27 cellular contexts compared by ENCODE assay signal in the genomic region with DNA sequence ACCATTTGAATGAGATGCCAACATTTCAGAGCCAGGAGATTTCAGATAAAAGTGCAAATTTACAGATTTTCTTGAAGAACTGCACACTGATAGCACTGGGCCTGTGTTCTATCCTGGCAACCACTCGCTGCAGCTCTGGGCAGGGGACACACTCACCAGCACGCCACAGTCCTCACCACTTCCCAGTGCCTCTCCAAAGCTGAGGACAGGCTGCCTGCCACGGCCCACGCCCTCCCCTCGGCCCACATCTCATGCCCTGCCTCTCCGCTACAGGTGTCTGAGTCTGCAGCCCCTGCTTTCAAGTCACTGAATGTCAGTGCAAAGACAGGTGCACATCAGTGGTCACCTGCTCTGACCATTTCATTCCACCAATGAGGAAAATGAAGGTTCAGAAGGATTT. TPM values are rescaled to one million over a fixed set of nuclear protein-coding genes. Genes with fewer than 3 reads are reported as not detected.
DNase-seq lines count a peak whose midpoint lies in the region; ATAC-seq, FAIRE-seq and TF ChIP-seq lines count a peak whose summit lies in the region.
"Had no signal": no experiment of that assay in that cellular context is flagged by ENCODE, and none has a peak within 500 bp of the region (broad histone marks: within the 10 kb centered on the region; RNA-seq: fewer than 3 reads in every experiment).

No MANE protein-coding gene starts in this region.

- H3K4me1 ChIP-seq in GM12878 (ENCODE audit: control insufficient read depth, insufficient read depth, low read length) (peaks cover 7% of the 10 kb centered on the region), lower lobe of right lung (peaks cover 61% of the 10 kb centered on the region), stomach (peaks cover 26 to 78% (median 51%) of the 10 kb centered on the region in 4 donors)
- H3K4me1 ChIP-seq: Caco-2 had no signal

- H3K9me3 ChIP-seq in GM12878 (replicated peaks; ENCODE audit: control insufficient read depth, insufficient read depth, low read length): no peaks in the 10 kb centered on the region
- no peaks in the 10 kb centered on the region for H3K9me3 ChIP-seq in lower lobe of right lung
- H3K9me3 ChIP-seq in stomach: no peaks in the 10 kb centered on the region
- H3K9me3 ChIP-seq: BLaER1, Caco-2 had no signal

- peaks cover 58% of the 10 kb centered on the region for H3K4me1 Mint-ChIP-seq in CD14-positive monocyte

- H3K27ac Mint-ChIP-seq in CD14-positive monocyte: peak overlapping the region in 5 of 7 donors; percentile 20 to 91 (median 54)

- no peaks in the 10 kb centered on the region for H3K27me3 Mint-ChIP-seq in CD14-positive monocyte (ENCODE audit: low read depth in 3 of 3)
- H3K27me3 Mint-ChIP-seq: CD4-positive, alpha-beta memory T cell had no signal

- peaks cover 48 to 71% of the 10 kb centered on the region in 2 donors for H3K36me3 Mint-ChIP-seq in CD14-positive monocyte
- H3K36me3 Mint-ChIP-seq: CD4-positive, alpha-beta memory T cell had no signal

- RAD21 ChIA-PET in GM12878 (lab: Charles Lee; ENCODE audit: unreplicated experiment): no interaction called here

- ATAC-seq in GM12878 (no peak), lower lobe of right lung (no peak)
- ATAC-seq: PC-3 had no signal

- peak; percentile 40; the same call in 1 of the 2 replicates for TF ChIP-seq POLR2A in GM12878 (IDR thresholded peaks at IDR 0.05; ENCODE audit: low read depth, low read length)
- no peak for TF ChIP-seq POLR2A in stomach (IDR thresholded peaks at IDR 0.05)

- POLR2A ChIA-PET in GM12878 (lab: Charles Lee): no interaction called here

- H3K36me3 ChIP-seq in GM12878 (ENCODE audit: control insufficient read depth in 2 of 2, insufficient read depth in 2 of 2, low read length in 1 of 2): peaks cover 0 to 6% of the 10 kb centered on the region in 2 experiments
- H3K36me3 ChIP-seq in lower lobe of right lung: peaks cover 6% of the 10 kb centered on the region
- peaks cover 0 to 10% (median 5%) of the 10 kb centered on the region in 4 donors for H3K36me3 ChIP-seq in stomach

- TF ChIP-seq EP300 in GM12878 (IDR thresholded peaks at IDR 0.05; ENCODE audit: borderline replicate concordance in 1 of 2, control insufficient read depth in 1 of 2, low read depth in 2 of 2, low read length in 2 of 2) (no peak), stomach (IDR thresholded peaks at IDR 0.05) (no peak)

- H3K9ac ChIP-seq in GM12878 (ENCODE audit: control insufficient read depth, insufficient read depth, low read length): no peak overlapping the region
- H3K9ac ChIP-seq: BLaER1, KMS-11 had no signal

- DNase-seq in CD14-positive monocyte (ENCODE audit: low spot score) (no peak), GM12878 (ENCODE audit: low read depth, low spot score) (no peak), lower lobe of right lung (no peak), stomach (no peak), NCI-H774 (lab: John Stamatoyannopoulos, UW) (no peak), T-helper 2 cell (no peak), NCI-H524 (lab: John Stamatoyannopoulos, UW) (no peak)
- DNase-seq: Caco-2; CD4-positive, alpha-beta memory T cell; GDM1; GOT3; HCEC 1CT; IMR-90; NCI-H1048; NCI-H1417; NCI-H1694; NCI-H2029 treated with DMSO at 0.1 percent for 48 hours; NCI-H345; NCI-H510A treated with DMSO at 0.1 percent for 48 hours; NCI-H748 treated with DMSO at 0.1 percent for 48 hours; PC-3; RPMI8226; SHP77 had no signal

- no peak overlapping the region for H3K4me3 Mint-ChIP-seq in CD14-positive monocyte
- H3K4me3 Mint-ChIP-seq: CD4-positive, alpha-beta memory T cell had no signal

- intact Hi-C loops in CD14-positive monocyte (cut with micrococcal nuclease): no loop called here
- intact Hi-C loops in GM12878 (cut with micrococcal nuclease; ENCODE audit: unreplicated experiment): no loop called here
- intact Hi-C loops in lower lobe of right lung (cut with DNase I): no loop called here
- intact Hi-C loops in stomach (cut with DNase I; ENCODE audit: low total_unique reads): no loop called here

- in situ Hi-C loops in GM12878 (cut with MboI): no loop called here

- SMC1A ChIA-PET in GM12878 (lab: Charles Lee; ENCODE audit: uncharacterized antibody, unreplicated experiment): no interaction called here

- no TSS peak for BruUV-seq in GM12878 (replicated peaks; lab: Mats Ljungman, UMichigan)

- TF ChIP-seq CTCF in CD14-positive monocyte (IDR thresholded peaks at IDR 0.05) (no peak), GM12878 (IDR thresholded peaks at IDR 0.05 in 2 of 3, conservative IDR thresholded peaks at IDR 0.05 in 1 of 3; ENCODE audit: control insufficient read depth in 2 of 3, extremely low read depth in 1 of 3, insufficient read depth in 1 of 3, low read depth in 3 of 3, low read length in 3 of 3) (no peak), lower lobe of right lung (IDR thresholded peaks at IDR 0.05) (no peak), stomach (IDR thresholded peaks at IDR 0.05) (no peak)

- H3K79me2 ChIP-seq in GM12878 (ENCODE audit: control insufficient read depth, insufficient read depth, low read length): peaks cover 2% of the 10 kb centered on the region

- H3K4me2 ChIP-seq in GM12878 (ENCODE audit: control insufficient read depth, insufficient read depth): no peak overlapping the region
- H3K4me2 ChIP-seq: BLaER1, KMS-11 had no signal

- 98% methylated on average over 6 of the region's 6 CpGs for WGBS in GM12878 (ENCODE audit: insufficient coverage, insufficient replicate concordance, low lambda C conversion rate, missing lambda C conversion rate)
- WGBS in stomach, 5 donors: 95 to 100% (median 98%) methylated on average over 6 of the region's 6 CpGs

- TF ChIP-seq RAD21 in GM12878 (IDR thresholded peaks at IDR 0.05; ENCODE audit: insufficient read depth, low read depth, low read length): no peak

- H3K9me3 Mint-ChIP-seq in CD14-positive monocyte: peaks cover 0 to 4% (median 0%) of the 10 kb centered on the region in 7 donors

- no peaks in the 10 kb centered on the region for H4K20me1 ChIP-seq in GM12878 (ENCODE audit: control insufficient read depth, insufficient read depth)

- H3K27me3 ChIP-seq in GM12878 (replicated peaks in 1 of 2; ENCODE audit: control insufficient read depth in 2 of 2, insufficient read depth in 2 of 2, low read length in 1 of 2) (no peaks in the 10 kb centered on the region), lower lobe of right lung (ENCODE audit: low read depth) (no peaks in the 10 kb centered on the region), stomach (no peaks in the 10 kb centered on the region)
- H3K27me3 ChIP-seq: BLaER1 had no signal

- H3K4me3 ChIP-seq in GM12878: no peak overlapping the region
- H3K4me3 ChIP-seq in lower lobe of right lung: no peak overlapping the region
- H3K4me3 ChIP-seq in stomach: no peak overlapping the region
- H3K4me3 ChIP-seq: BLaER1 had no signal

- CTCF ChIA-PET in GM12878 (lab: Yijun Ruan, JAX): no interaction called here

- H2AFZ ChIP-seq in GM12878 (ENCODE audit: control insufficient read depth, low read depth, low read length): no peak overlapping the region

- H3K27ac ChIP-seq in GM12878 (ENCODE audit: control insufficient read depth, insufficient read depth): no peak overlapping the region
- H3K27ac ChIP-seq in lower lobe of right lung: peak overlapping the region; percentile 46
- H3K27ac ChIP-seq in stomach: peak overlapping the region in 3 of 5 donors; percentile 52 to 74 (median 69)
- H3K27ac ChIP-seq: BLaER1, KMS-11 had no signal

- no peak for FAIRE-seq in GM12878 (lab: Jason Lieb, UNC)
- FAIRE-seq: A204.1, GM12891 had no signal

TF ChIP-seq in GM12878, 131 proteins besides CTCF, POLR2A, EP300 and RAD21 (continues in another document):
- TF ChIP-seq SREBF1 (IDR thresholded peaks at IDR 0.05; ENCODE audit: low read length) (no peak), EZH2 (IDR thresholded peaks at IDR 0.05; ENCODE audit: borderline replicate concordance, control insufficient read depth, low read depth, low read length) (no peak), IRF5 (IDR thresholded peaks at IDR 0.05; ENCODE audit: borderline replicate concordance) (no peak)
- TF ChIP-seq, protein P1, sequence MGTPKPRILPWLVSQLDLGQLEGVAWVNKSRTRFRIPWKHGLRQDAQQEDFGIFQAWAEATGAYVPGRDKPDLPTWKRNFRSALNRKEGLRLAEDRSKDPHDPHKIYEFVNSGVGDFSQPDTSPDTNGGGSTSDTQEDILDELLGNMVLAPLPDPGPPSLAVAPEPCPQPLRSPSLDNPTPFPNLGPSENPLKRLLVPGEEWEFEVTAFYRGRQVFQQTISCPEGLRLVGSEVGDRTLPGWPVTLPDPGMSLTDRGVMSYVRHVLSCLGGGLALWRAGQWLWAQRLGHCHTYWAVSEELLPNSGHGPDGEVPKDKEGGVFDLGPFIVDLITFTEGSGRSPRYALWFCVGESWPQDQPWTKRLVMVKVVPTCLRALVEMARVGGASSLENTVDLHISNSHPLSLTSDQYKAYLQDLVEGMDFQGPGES (IDR thresholded peaks at IDR 0.05): no peak

RNA-seq across cellular contexts. Expression of gene CAMKK2, which starts 12.7 kb away (rescaled TPM):
- polyA plus RNA-seq in CD14-positive monocyte (10 to 100 TPM; 55.6 to 71.0 TPM), GM12878 (2011; rRNA removed) (34.8 and 40.6 TPM in 2 replicates), GM12878 (2014; fragmentation: Illumina TruSeq; extraction: Trizol) (26.5 and 28.8 TPM in 2 replicates), GM12878 (2014; fragmentation: Nextera tagmentation; extraction: Ambion mirVana) (1 to 10 TPM; 5.2 to 5.3 TPM), GM12878 (2014; rRNA removed) (33.0 and 35.3 TPM in 2 replicates), GM12878 (2016; fragmentation: Nextera tagmentation; extraction: Ambion mirVana) (10 to 100 TPM; 23.7 to 24.8 TPM), stomach (10 to 100 TPM; 14.9 to 22.4 (median 15.4) TPM)
- total RNA-seq in GM12878 (2013; cell fraction: nucleolus; rRNA removed): 45.5 and 50.6 TPM in 2 replicates
- total RNA-seq in GM12878 (2014; rRNA removed) (25.0 and 28.5 TPM in 2 replicates), GM12878 (2014; rRNA removed; fragmentation: Illumina TruSeq; extraction: Trizol) (17.1 and 17.7 TPM in 2 replicates), GM12878 (2021) (37.7 and 38.3 TPM in 2 replicates), lower lobe of right lung (40.4 TPM), stomach (10 to 100 TPM; 16.3 to 46.4 (median 35.3) TPM)
- polyA plus RNA-seq in GM12878 (2011; ENCODE audit: low read depth): 11.2 TPM
- polyA plus RNA-seq in GM12878 (2011; cell fraction: cytosol; rRNA removed): 48.6 and 50.5 TPM in 2 replicates
- polyA plus RNA-seq in GM12878 (2011; cell fraction: nucleus; rRNA removed): 76.2 and 79.0 TPM in 2 replicates
- polyA plus RNA-seq in GM12878 (2012): 17.3 and 19.6 TPM in 2 replicates
- 46.7 and 58.2 TPM in 2 replicates for polyA minus RNA-seq in GM12878 (2011; rRNA and poly(A)+ RNA removed)
- 18.5 and 23.1 TPM in 2 replicates for polyA minus RNA-seq in GM12878 (2011; cell fraction: cytosol; rRNA and poly(A)+ RNA removed)
- 29.7 and 44.9 TPM in 2 replicates for polyA minus RNA-seq in GM12878 (2011; cell fraction: nucleus; rRNA and poly(A)+ RNA removed)
